18 cellular contexts compared by ENCODE assay signal in genomic region chr16:35296962-35297653, GRCh38.
"Had no signal": no experiment of that assay in that cellular context is flagged by ENCODE, and none has a peak within 500 bp of the region (broad histone marks: within the 10 kb centered on the region; RNA-seq: fewer than 3 reads in every experiment).

No MANE protein-coding gene starts in this region.

- H3K27me3 ChIP-seq: gastrocnemius medialis, left lung, right atrium auricular region, stomach, thyroid gland had no signal

- H3K9me3 ChIP-seq: gastrocnemius medialis, prostate gland, right atrium auricular region, thyroid gland had no signal

- DNase-seq: dorsolateral prefrontal cortex; effector CD4-positive, alpha-beta T cell; kidney; left lung; naive thymus-derived CD8-positive, alpha-beta T cell; nephron progenitor cell; nucleus accumbens; stimulated activated CD4-positive, alpha-beta T cell treated with anti-CD3 and anti-CD28 coated beads, Interleukin-2, amount 100 ng/mL, for 24 hours; stimulated activated CD4-positive, alpha-beta T cell treated with anti-CD3 and anti-CD28 coated beads, Interleukin-4, amount 100 ng/mL, for 24 hours; stimulated activated naive CD4-positive, alpha-beta T cell treated with Interleukin-2 at 50 U/mL for 16 hours; stomach; thyroid gland; trophoblast cell had no signal

- H3K27ac ChIP-seq: dorsolateral prefrontal cortex, gastrocnemius medialis, left lung, prostate gland, right atrium auricular region, stomach, thyroid gland had no signal

- ATAC-seq: left lung; naive thymus-derived CD8-positive, alpha-beta T cell; sciatic nerve; stimulated activated effector memory CD8-positive, alpha-beta T cell treated with anti-CD3 and anti-CD28 coated beads, Interleukin-12 subunit alpha, Interleukin-12 subunit beta, amount 100 ng/mL, for 72 hours had no signal

- H3K4me1 ChIP-seq: gastrocnemius medialis, left lung, prostate gland, right atrium auricular region, stomach, thyroid gland had no signal

- H3K4me3 ChIP-seq: dorsolateral prefrontal cortex, gastrocnemius medialis, left lung, prostate gland, right atrium auricular region, stomach, thyroid gland had no signal

- H3K36me3 ChIP-seq: gastrocnemius medialis, left lung, prostate gland, right atrium auricular region, stomach, thyroid gland had no signal
